ENCODE assay signal across 8 cellular contexts in genomic region chr19:30666301-30666803, GRCh38.
DNase-seq lines count a peak whose midpoint lies in the region; ATAC-seq, FAIRE-seq and TF ChIP-seq lines count a peak whose summit lies in the region.

No MANE protein-coding gene starts in this region.

- CTCF ChIA-PET in WTC11 (lab: Charles Lee): interaction anchor here (0.6 to 3.3 kb wide), 24 partner anchors 9 to 1803 kb away, joined by 3 to 25 read pairs (median 4); no protein-coding TSS in a partner anchor

- H3K4me1 Mint-ChIP-seq in WTC11: peaks cover 40% of the 10 kb centered on the region

- H3K36me3 ChIP-seq in stomach: no peaks in the 10 kb centered on the region

- TF ChIP-seq CTCF in WTC11 (IDR thresholded peaks at IDR 0.05) (peak; percentile 79), choroid plexus epithelial cell (conservative IDR thresholded peaks at IDR 0.05; ENCODE audit: low read depth, low read length) (peak; percentile 97), stomach (IDR thresholded peaks at IDR 0.05) (peak in 5 of 7 experiments; percentile 49 to 90 (median 86))

- WGBS in stomach, 5 donors: 3 to 5% (median 3%) methylated on average over 11 of the region's 11 CpGs

- H3K9me3 ChIP-seq in stomach: no peaks in the 10 kb centered on the region

- intact Hi-C loops in stomach (cut with DNase I; ENCODE audit: low total_unique reads): no loop called here

- no peak overlapping the region for H3K27ac ChIP-seq in stomach

- no peak for TF ChIP-seq EP300 in stomach (IDR thresholded peaks at IDR 0.05)

- H3K27ac Mint-ChIP-seq in WTC11: no peak overlapping the region

- H3K4me3 ChIP-seq in choroid plexus epithelial cell (ENCODE audit: low read depth, low read length) (no peak overlapping the region), stomach (no peak overlapping the region)

- H3K36me3 Mint-ChIP-seq in WTC11: no peaks in the 10 kb centered on the region

- H3K4me3 Mint-ChIP-seq in WTC11: no peak overlapping the region

- DNase-seq in DMS53 (lab: John Stamatoyannopoulos, UW) (peak; percentile 24), DMS53 treated with DMSO at 0.1 percent for 48 hours (lab: John Stamatoyannopoulos, UW; ENCODE audit: unreplicated experiment) (no peak), Kasumi-1 (lab: John Stamatoyannopoulos, UW) (peak; percentile 48 to 50), WTC11 (ENCODE audit: low spot score) (peak; percentile 84), choroid plexus epithelial cell (ENCODE audit: low read depth) (peak; percentile 49), mesenteric fat pad (ENCODE audit: low spot score) (peak; percentile 71), stomach (peak; percentile 47), GM12892 (ENCODE audit: insufficient read length) (no peak)

- ATAC-seq in WTC11: peak; percentile 66

- POLR2A ChIA-PET in WTC11 (lab: Charles Lee): no interaction called here

- peaks cover 3 to 35% (median 19%) of the 10 kb centered on the region in 4 donors for H3K4me1 ChIP-seq in stomach

- FAIRE-seq in GM12892 (lab: Jason Lieb, UNC): no peak

- H3K27me3 ChIP-seq in stomach: peaks cover 3 to 40% (median 14%) of the 10 kb centered on the region in 3 donors

- no peaks in the 10 kb centered on the region; the same call in 1 of the 2 replicates for H3K27me3 Mint-ChIP-seq in WTC11 (ENCODE audit: low read depth)

- TF ChIP-seq POLR2A in stomach (IDR thresholded peaks at IDR 0.05) (no peak), GM12892 (IDR thresholded peaks at IDR 0.05; ENCODE audit: low read depth, low read length) (no peak)

- H3K9me3 Mint-ChIP-seq in WTC11: no peaks in the 10 kb centered on the region

TF ChIP-seq in WTC11, 78 proteins besides CTCF, POLR2A, EP300 and RAD21:
- TF ChIP-seq HMGA2 (CRISPR knock-in tag; IDR thresholded peaks at IDR 0.05): peak; percentile 63; the same call in 1 of the 2 replicates
- TF ChIP-seq PRRX2 (CRISPR knock-in tag; IDR thresholded peaks at IDR 0.05): no peak
TF ChIP-seq in WTC11: peak in this region for 1.

Comparison
In these comparisons a context has a peak if more than half of its experiments do, and no peak if none do; other contexts are left out.
1. DNase-seq: peak in DMS53 (single experiment), Kasumi-1 (2 of 2), WTC11 (single experiment), choroid plexus epithelial cell (single experiment), mesenteric fat pad (single experiment) and stomach (single experiment); none in DMS53 treated with DMSO at 0.1 percent for 48 hours (single experiment) and GM12892 (single experiment).
2. Peak in every context shown above with its lines, with median percentiles within 50 percentile points of each other: CTCF ChIP-seq.